Comparison of ENCODE assay signal across 39 cellular contexts in genomic region chr15:93282808-93283207, GRCh38.
"Had no signal": no experiment of that assay in that cellular context is flagged by ENCODE, and none has a peak within 500 bp of the region (broad histone marks: within the 10 kb centered on the region; RNA-seq: fewer than 3 reads in every experiment).

No MANE protein-coding gene starts in this region.

- H3K27me3 ChIP-seq: adrenal gland, ascending aorta, body of pancreas, brain microvascular endothelial cell, breast epithelium had no signal

- H3K4me3 Mint-ChIP-seq: activated naive CD4-positive, alpha-beta T cell treated with anti-CD3 and anti-CD28 coated beads for 36 hours; activated naive CD4-positive, alpha-beta T cell treated with anti-CD3 and anti-CD28 coated beads, Interleukin-2, amount 10 ng/mL, durations not matched to agents 7 days and 5 days; activated naive CD4-positive, alpha-beta T cell treated with anti-CD3 and anti-CD28 coated beads, Interleukin-2, amount 50 U/mL, for 24 hours; activated naive CD8-positive, alpha-beta T cell; activated naive CD8-positive, alpha-beta T cell treated with anti-CD3 and anti-CD28 coated beads for 36 hours; activated naive CD8-positive, alpha-beta T cell treated with anti-CD3 and anti-CD28 coated beads, Interleukin-2, amount 10 ng/mL, durations not matched to agents 7 days and 5 days; activated naive CD8-positive, alpha-beta T cell treated with anti-CD3 and anti-CD28 coated beads, Interleukin-2, amount 50 U/mL, for 24 hours; activated T-cell treated with anti-CD3 and anti-CD28 coated beads, Interleukin-2, amount 50 U/mL, for 24 hours; activated T-cell treated with anti-CD3 and anti-CD28 coated beads, Interleukin-2, amount 50 U/mL, for 4 hours; activated T-cell treated with anti-CD3 and anti-CD28 coated beads, Interleukin-2, amount 50 U/mL, for 72 hours; activated T-helper 1 cell treated with anti-CD3 and anti-CD28 coated beads, Interleukin-12 subunit alpha, Interleukin-12 subunit beta, Interleukin-2, Interleukin-4 antibody, amounts not matched to agents 30 ng/mL and 10 ng/mL and 1 ng/mL, durations not matched to agents 14 hours and 24 hours and 36 hours; activated T-helper 17 cell treated with anti-CD3 and anti-CD28 coated beads, Interleukin-2, amount 50 U/mL, for 72 hours; brain; central memory CD8-positive, alpha-beta T cell had no signal

- H3K27ac Mint-ChIP-seq: activated naive CD4-positive, alpha-beta T cell treated with anti-CD3 and anti-CD28 coated beads for 36 hours; activated naive CD4-positive, alpha-beta T cell treated with anti-CD3 and anti-CD28 coated beads, Interleukin-2, amount 10 ng/mL, durations not matched to agents 7 days and 5 days; activated naive CD4-positive, alpha-beta T cell treated with anti-CD3 and anti-CD28 coated beads, Interleukin-2, amount 50 U/mL, for 24 hours; activated naive CD4-positive, alpha-beta T cell treated with anti-CD3 and anti-CD28 coated beads, Interleukin-2, amount 50 U/mL, for 72 hours; activated naive CD8-positive, alpha-beta T cell; activated naive CD8-positive, alpha-beta T cell treated with anti-CD3 and anti-CD28 coated beads for 36 hours; activated naive CD8-positive, alpha-beta T cell treated with anti-CD3 and anti-CD28 coated beads, Interleukin-2, amount 10 ng/mL, durations not matched to agents 7 days and 5 days; activated naive CD8-positive, alpha-beta T cell treated with anti-CD3 and anti-CD28 coated beads, Interleukin-2, amount 50 U/mL, for 24 hours; activated T-cell treated with anti-CD3 and anti-CD28 coated beads, Interleukin-2, amount 50 U/mL, for 24 hours; activated T-cell treated with anti-CD3 and anti-CD28 coated beads, Interleukin-2, amount 50 U/mL, for 72 hours; activated T-helper 1 cell treated with anti-CD3 and anti-CD28 coated beads, Interleukin-12 subunit alpha, Interleukin-12 subunit beta, Interleukin-2, Interleukin-4 antibody, amounts not matched to agents 30 ng/mL and 10 ng/mL and 1 ng/mL, durations not matched to agents 14 hours and 24 hours and 36 hours; activated T-helper 17 cell treated with anti-CD3 and anti-CD28 coated beads, Interleukin-2, amount 50 U/mL, for 72 hours; activated T-helper 2 cell treated with anti-CD3 and anti-CD28 coated beads, Interferon-gamma antibody, Interleukin-2, Interleukin-4, amounts not matched to agents 10 μg/mL and 5 μg/mL and 100 μg/mL, durations not matched to agents 14 hours and 24 hours and 36 hours had no signal

- FAIRE-seq: astrocyte had no signal

- H3K27me3 Mint-ChIP-seq: activated naive CD8-positive, alpha-beta T cell treated with anti-CD3 and anti-CD28 coated beads for 36 hours; brain had no signal

- H3K9me3 Mint-ChIP-seq: activated naive CD4-positive, alpha-beta T cell treated with anti-CD3 and anti-CD28 coated beads for 36 hours; activated naive CD4-positive, alpha-beta T cell treated with anti-CD3 and anti-CD28 coated beads, Interleukin-2, amount 10 ng/mL, durations not matched to agents 7 days and 5 days; activated naive CD4-positive, alpha-beta T cell treated with anti-CD3 and anti-CD28 coated beads, Interleukin-2, amount 50 U/mL, for 24 hours; activated naive CD8-positive, alpha-beta T cell treated with anti-CD3 and anti-CD28 coated beads for 36 hours; activated naive CD8-positive, alpha-beta T cell treated with anti-CD3 and anti-CD28 coated beads, Interleukin-2, amount 10 ng/mL, durations not matched to agents 7 days and 5 days; activated naive CD8-positive, alpha-beta T cell treated with anti-CD3 and anti-CD28 coated beads, Interleukin-2, amount 50 U/mL, for 24 hours; activated T-cell treated with anti-CD3 and anti-CD28 coated beads, Interleukin-2, amount 50 U/mL, for 24 hours; activated T-cell treated with anti-CD3 and anti-CD28 coated beads, Interleukin-2, amount 50 U/mL, for 4 hours; activated T-cell treated with anti-CD3 and anti-CD28 coated beads, Interleukin-2, amount 50 U/mL, for 72 hours; activated T-helper 1 cell treated with anti-CD3 and anti-CD28 coated beads, Interleukin-12 subunit alpha, Interleukin-12 subunit beta, Interleukin-2, Interleukin-4 antibody, amounts not matched to agents 30 ng/mL and 10 ng/mL and 1 ng/mL, durations not matched to agents 14 hours and 24 hours and 36 hours; activated T-helper 17 cell treated with anti-CD3 and anti-CD28 coated beads, Interleukin-2, amount 50 U/mL, for 72 hours; activated T-helper 2 cell treated with anti-CD3 and anti-CD28 coated beads, Interferon-gamma antibody, Interleukin-2, Interleukin-4, amounts not matched to agents 10 μg/mL and 5 μg/mL and 100 μg/mL, durations not matched to agents 14 hours and 24 hours and 36 hours; brain; central memory CD8-positive, alpha-beta T cell had no signal

- H3K36me3 Mint-ChIP-seq: activated naive CD4-positive, alpha-beta T cell treated with anti-CD3 and anti-CD28 coated beads, Interleukin-2, amount 10 ng/mL, durations not matched to agents 7 days and 5 days; activated naive CD4-positive, alpha-beta T cell treated with anti-CD3 and anti-CD28 coated beads, Interleukin-2, amount 50 U/mL, for 24 hours; activated naive CD4-positive, alpha-beta T cell treated with anti-CD3 and anti-CD28 coated beads, Interleukin-2, amount 50 U/mL, for 72 hours; activated naive CD8-positive, alpha-beta T cell; activated naive CD8-positive, alpha-beta T cell treated with anti-CD3 and anti-CD28 coated beads for 36 hours; activated naive CD8-positive, alpha-beta T cell treated with anti-CD3 and anti-CD28 coated beads, Interleukin-2, amount 10 ng/mL, durations not matched to agents 7 days and 5 days; brain had no signal

- H3K27ac ChIP-seq: adrenal gland, ascending aorta, body of pancreas, brain microvascular endothelial cell, breast epithelium, cardiac muscle cell had no signal

- DNase-seq: activated effector memory CD4-positive, alpha-beta T cell treated with anti-CD3 and anti-CD28 coated beads, Interleukin-2, amount 50 U/mL, for 16 hours; activated effector memory CD4-positive, alpha-beta T cell treated with Interleukin-2 at 50 U/mL for 16 hours; activated gamma-delta T cell; activated gamma-delta T cell treated with Interleukin-2 at 50 U/mL for 16 hours; activated naive CD4-positive, alpha-beta T cell; activated naive CD4-positive, alpha-beta T cell treated with anti-CD3 and anti-CD28 coated beads for 36 hours; activated naive CD4-positive, alpha-beta T cell treated with anti-CD3 and anti-CD28 coated beads, Interleukin-2, amount 10 ng/mL, durations not matched to agents 7 days and 5 days; activated naive CD4-positive, alpha-beta T cell treated with anti-CD3 and anti-CD28 coated beads, Interleukin-2, amount 50 U/mL, for 16 hours; activated naive CD4-positive, alpha-beta T cell treated with Interleukin-2 at 50 U/mL for 16 hours; activated naive CD8-positive, alpha-beta T cell treated with anti-CD3 and anti-CD28 coated beads for 36 hours; activated naive CD8-positive, alpha-beta T cell treated with anti-CD3 and anti-CD28 coated beads, Interleukin-2, amount 10 ng/mL, durations not matched to agents 7 days and 5 days; activated naive CD8-positive, alpha-beta T cell treated with anti-CD3 and anti-CD28 coated beads, Interleukin-2, amount 50 U/mL, for 24 hours; activated T-cell treated with anti-CD3 and anti-CD28 coated beads for 4 hours; activated T-cell treated with anti-CD3 and anti-CD28 coated beads, Interleukin-2, amount 50 U/mL, for 1 hour; activated T-cell treated with anti-CD3 and anti-CD28 coated beads, Interleukin-2, amount 50 U/mL, for 24 hours; activated T-cell treated with anti-CD3 and anti-CD28 coated beads, Interleukin-2, amount 50 U/mL, for 4 hours; activated T-cell treated with anti-CD3 and anti-CD28 coated beads, Interleukin-2, amount 50 U/mL, for 48 hours; activated T-cell treated with anti-CD3 and anti-CD28 coated beads, Interleukin-2, amount 50 U/mL, for 72 hours; amniotic stem cell; amygdala; anterior cingulate cortex; aorta; body of pancreas; brain microvascular endothelial cell; central memory CD4-positive, alpha-beta T cell; cerebellar nuclear complex had no signal

- H3K36me3 ChIP-seq: adrenal gland, ascending aorta, brain microvascular endothelial cell, breast epithelium, cardiac muscle cell had no signal

- H3K4me3 ChIP-seq: adrenal gland, ascending aorta, body of pancreas, breast epithelium, cardiac muscle cell had no signal

- H3K9me3 ChIP-seq: adrenal gland, ascending aorta, body of pancreas, breast epithelium had no signal

- H3K4me1 Mint-ChIP-seq: activated naive CD4-positive, alpha-beta T cell treated with anti-CD3 and anti-CD28 coated beads, Interleukin-2, amount 10 ng/mL, durations not matched to agents 7 days and 5 days; activated naive CD4-positive, alpha-beta T cell treated with anti-CD3 and anti-CD28 coated beads, Interleukin-2, amount 50 U/mL, for 24 hours; activated naive CD8-positive, alpha-beta T cell treated with anti-CD3 and anti-CD28 coated beads for 36 hours; activated naive CD8-positive, alpha-beta T cell treated with anti-CD3 and anti-CD28 coated beads, Interleukin-2, amount 10 ng/mL, durations not matched to agents 7 days and 5 days; activated naive CD8-positive, alpha-beta T cell treated with anti-CD3 and anti-CD28 coated beads, Interleukin-2, amount 50 U/mL, for 24 hours; activated T-helper 17 cell treated with anti-CD3 and anti-CD28 coated beads, Interleukin-2, amount 50 U/mL, for 72 hours; central memory CD8-positive, alpha-beta T cell had no signal

- H3K4me1 ChIP-seq: adrenal gland, ascending aorta, breast epithelium had no signal

- ATAC-seq: activated naive CD4-positive, alpha-beta T cell treated with anti-CD3 and anti-CD28 coated beads, Interleukin-2, amount 50 U/mL, for 72 hours; activated naive CD8-positive, alpha-beta T cell treated with anti-CD3 and anti-CD28 coated beads, Interleukin-2, amount 50 U/mL, for 24 hours; activated T-cell treated with anti-CD3 and anti-CD28 coated beads, Interleukin-2, amount 50 U/mL, for 4 hours; activated T-cell treated with anti-CD3 and anti-CD28 coated beads, Interleukin-2, amount 50 U/mL, for 72 hours; activated T-helper 17 cell treated with anti-CD3 and anti-CD28 coated beads, Interleukin-2, amount 50 U/mL, for 72 hours; body of pancreas had no signal
